22 cellular contexts compared by ENCODE assay signal in genomic region chr1:21042920-21043605, GRCh38.
DNase-seq lines count a peak whose midpoint lies in the region; ATAC-seq and TF ChIP-seq lines count a peak whose summit lies in the region.
"Had no signal": no experiment of that assay in that cellular context is flagged by ENCODE, and none has a peak within 500 bp of the region (broad histone marks: within the 10 kb centered on the region; RNA-seq: fewer than 3 reads in every experiment).

No MANE protein-coding gene starts in this region.

- H3K36me3 ChIP-seq in CD4-positive, CD25-positive, alpha-beta regulatory T cell (ENCODE audit: control insufficient read depth, insufficient read depth, low read length): peaks cover 4% of the 10 kb centered on the region
- H3K36me3 ChIP-seq: ascending aorta, gastroesophageal sphincter, lower lobe of right lung, upper lobe of right lung had no signal

- peaks cover 7% of the 10 kb centered on the region for H3K36me3 Mint-ChIP-seq in CD4-positive, CD25-positive, alpha-beta regulatory T cell
- no peaks in the 10 kb centered on the region for H3K36me3 Mint-ChIP-seq in T-helper 17 cell (ENCODE audit: low read depth)
- H3K36me3 Mint-ChIP-seq in progenitor cell of endocrine pancreas (ENCODE audit: insufficient read depth): peaks cover 12% of the 10 kb centered on the region

- no peak for DNase-seq in CD4-positive, CD25-positive, alpha-beta regulatory T cell
- no peak for DNase-seq in T-helper 17 cell
- peak; percentile 89 for DNase-seq in fibroblast of peridontal ligament (ENCODE audit: extremely low read depth)
- DNase-seq in progenitor cell of endocrine pancreas (ENCODE audit: low spot score, unreplicated experiment): no peak
- DNase-seq in activated CD4-positive, alpha-beta T cell treated with anti-CD3 and anti-CD28 coated beads, Interleukin-2, amount 50 U/mL, for 1 hour: no peak
- DNase-seq in occipital lobe (lab: John Stamatoyannopoulos, UW): no peak
- no peak for DNase-seq in stimulated activated CD4-positive, alpha-beta T cell treated with anti-CD3 and anti-CD28 coated beads, Interleukin-1b, Interleukin-23, amount 100 ng/mL, for 48 hours
- DNase-seq: activated CD8-positive, alpha-beta memory T cell treated with anti-CD3 and anti-CD28 coated beads for 24 hours; CD4-positive, alpha-beta T cell; KG1; lower lobe of right lung; NCI-H146; NCI-H446 treated with DMSO at 0.1 percent for 48 hours; OCI-M1; stimulated activated naive B cell treated with anti-CD40 and anti-IgM and Interleukin-4, amounts not matched to agents 10 μg/mL and 1 μg/mL and 100 μg/mL, for 72 hours; upper lobe of right lung; WERI-Rb-1 had no signal

- H3K27ac Mint-ChIP-seq in CD4-positive, CD25-positive, alpha-beta regulatory T cell: peak overlapping the region in 2 of 3 donors; percentile 3 to 37
- H3K27ac Mint-ChIP-seq in T-helper 17 cell (peak overlapping the region; percentile 32), progenitor cell of endocrine pancreas (peak overlapping the region; percentile 79)
- H3K27ac Mint-ChIP-seq: activated T-helper 17 cell treated with anti-CD3 and anti-CD28 coated beads, Interleukin-2, amount 50 U/mL, for 72 hours; CD4-positive, alpha-beta T cell; stimulated activated naive B cell treated with anti-CD40 and anti-IgM and Interleukin-4, amounts not matched to agents 10 μg/mL and 1 μg/mL and 100 μg/mL, for 72 hours had no signal

- no peak for ATAC-seq in CD4-positive, CD25-positive, alpha-beta regulatory T cell (ENCODE audit: low read depth in 2 of 2)
- ATAC-seq in T-helper 17 cell: no peak
- ATAC-seq in GM19023 (IDR thresholded peaks at IDR 0.05; ENCODE audit: unreplicated experiment): no peak
- ATAC-seq: activated T-helper 17 cell treated with anti-CD3 and anti-CD28 coated beads, Interleukin-2, amount 50 U/mL, for 72 hours; gastroesophageal sphincter; GM12878; lower lobe of right lung; stimulated activated naive B cell treated with anti-CD40 and anti-IgM and Interleukin-4, amounts not matched to agents 10 μg/mL and 1 μg/mL and 100 μg/mL, for 72 hours; upper lobe of right lung had no signal

- no peak for TF ChIP-seq CTCF in progenitor cell of endocrine pancreas (IDR thresholded peaks at IDR 0.05; ENCODE audit: unreplicated experiment)

- no peaks in the 10 kb centered on the region for H3K27me3 Mint-ChIP-seq in CD4-positive, CD25-positive, alpha-beta regulatory T cell
- no peaks in the 10 kb centered on the region for H3K27me3 Mint-ChIP-seq in T-helper 17 cell
- H3K27me3 Mint-ChIP-seq in progenitor cell of endocrine pancreas: no peaks in the 10 kb centered on the region
- H3K27me3 Mint-ChIP-seq: activated T-helper 17 cell treated with anti-CD3 and anti-CD28 coated beads, Interleukin-2, amount 50 U/mL, for 72 hours; CD4-positive, alpha-beta T cell; stimulated activated naive B cell treated with anti-CD40 and anti-IgM and Interleukin-4, amounts not matched to agents 10 μg/mL and 1 μg/mL and 100 μg/mL, for 72 hours had no signal

- H3K27me3 ChIP-seq in CD4-positive, CD25-positive, alpha-beta regulatory T cell (ENCODE audit: control insufficient read depth, insufficient read depth, low read length): no peaks in the 10 kb centered on the region
- H3K27me3 ChIP-seq: ascending aorta, gastroesophageal sphincter, upper lobe of right lung had no signal

- H3K4me3 Mint-ChIP-seq in CD4-positive, CD25-positive, alpha-beta regulatory T cell: no peak overlapping the region
- H3K4me3 Mint-ChIP-seq in T-helper 17 cell (no peak overlapping the region), progenitor cell of endocrine pancreas (ENCODE audit: low read depth) (no peak overlapping the region)
- H3K4me3 Mint-ChIP-seq: activated T-helper 17 cell treated with anti-CD3 and anti-CD28 coated beads, Interleukin-2, amount 50 U/mL, for 72 hours; CD4-positive, alpha-beta T cell; stimulated activated naive B cell treated with anti-CD40 and anti-IgM and Interleukin-4, amounts not matched to agents 10 μg/mL and 1 μg/mL and 100 μg/mL, for 72 hours had no signal

- no peaks in the 10 kb centered on the region for H3K9me3 Mint-ChIP-seq in CD4-positive, CD25-positive, alpha-beta regulatory T cell
- H3K9me3 Mint-ChIP-seq in progenitor cell of endocrine pancreas (ENCODE audit: low read depth): no peaks in the 10 kb centered on the region
- H3K9me3 Mint-ChIP-seq: activated T-helper 17 cell treated with anti-CD3 and anti-CD28 coated beads, Interleukin-2, amount 50 U/mL, for 72 hours; CD4-positive, alpha-beta T cell; stimulated activated naive B cell treated with anti-CD40 and anti-IgM and Interleukin-4, amounts not matched to agents 10 μg/mL and 1 μg/mL and 100 μg/mL, for 72 hours had no signal

- H3K4me3 ChIP-seq in CD4-positive, CD25-positive, alpha-beta regulatory T cell (ENCODE audit: low read depth, low read length): no peak overlapping the region
- H3K4me3 ChIP-seq: ascending aorta, gastroesophageal sphincter, GM12878, lower lobe of right lung, upper lobe of right lung had no signal

- H3K9me3 ChIP-seq in CD4-positive, CD25-positive, alpha-beta regulatory T cell (ENCODE audit: control insufficient read depth in 2 of 2, low read length in 2 of 2): no peaks in the 10 kb centered on the region
- H3K9me3 ChIP-seq in T-helper 17 cell (ENCODE audit: control insufficient read depth, low read length, poor library complexity, severe bottlenecking): no peaks in the 10 kb centered on the region
- H3K9me3 ChIP-seq: ascending aorta, gastroesophageal sphincter, lower lobe of right lung, upper lobe of right lung had no signal

- H3K4me1 Mint-ChIP-seq in CD4-positive, CD25-positive, alpha-beta regulatory T cell: peaks cover 0 to 10% (median 3%) of the 10 kb centered on the region in 4 donors
- H3K4me1 Mint-ChIP-seq in T-helper 17 cell (peaks cover 8% of the 10 kb centered on the region), progenitor cell of endocrine pancreas (ENCODE audit: low read depth) (peaks cover 8% of the 10 kb centered on the region)

- no peaks in the 10 kb centered on the region for H3K4me1 ChIP-seq in CD4-positive, CD25-positive, alpha-beta regulatory T cell (ENCODE audit: control insufficient read depth, insufficient read depth, low read length, poor library complexity, severe bottlenecking)
- H3K4me1 ChIP-seq: upper lobe of right lung had no signal

- H3K27ac ChIP-seq in CD4-positive, CD25-positive, alpha-beta regulatory T cell (ENCODE audit: insufficient read depth, low read length, poor library complexity, severe bottlenecking): no peak overlapping the region
- H3K27ac ChIP-seq: ascending aorta, gastroesophageal sphincter, lower lobe of right lung, upper lobe of right lung, WERI-Rb-1 had no signal

Comparison
In these comparisons a context has a peak if more than half of its experiments do, and no peak if none do; other contexts are left out.
1. H3K27ac Mint-ChIP-seq: peak in every context shown above with its lines; median percentile 79 in progenitor cell of endocrine pancreas; 32 in T-helper 17 cell; 20 in CD4-positive, CD25-positive, alpha-beta regulatory T cell.